2 cellular contexts compared by ENCODE assay signal in the genomic region with DNA sequence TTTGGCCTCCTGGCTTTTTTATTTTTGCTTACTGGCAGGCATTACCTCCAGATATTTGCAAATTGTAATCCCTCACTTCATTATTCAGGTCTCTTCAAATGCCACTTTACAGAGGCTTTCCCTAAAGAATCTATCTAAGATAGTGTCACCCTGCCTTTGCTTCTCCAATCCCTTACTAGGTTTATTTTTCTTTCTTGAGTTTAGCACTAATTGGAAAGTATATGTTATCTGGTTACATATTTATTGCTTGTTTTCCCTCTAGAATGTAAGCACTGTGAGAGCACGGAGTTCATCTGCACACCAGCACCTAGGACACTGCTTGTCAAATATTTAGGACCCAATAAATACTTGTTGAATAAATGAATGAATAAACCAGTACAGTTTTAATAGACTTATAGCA.
TF ChIP-seq lines count a peak whose summit lies in the region.

No MANE protein-coding gene starts in this region.

TF ChIP-seq in SK-N-SH, 30 proteins besides CTCF, POLR2A, EP300 and RAD21:
- TF ChIP-seq, protein P1, sequence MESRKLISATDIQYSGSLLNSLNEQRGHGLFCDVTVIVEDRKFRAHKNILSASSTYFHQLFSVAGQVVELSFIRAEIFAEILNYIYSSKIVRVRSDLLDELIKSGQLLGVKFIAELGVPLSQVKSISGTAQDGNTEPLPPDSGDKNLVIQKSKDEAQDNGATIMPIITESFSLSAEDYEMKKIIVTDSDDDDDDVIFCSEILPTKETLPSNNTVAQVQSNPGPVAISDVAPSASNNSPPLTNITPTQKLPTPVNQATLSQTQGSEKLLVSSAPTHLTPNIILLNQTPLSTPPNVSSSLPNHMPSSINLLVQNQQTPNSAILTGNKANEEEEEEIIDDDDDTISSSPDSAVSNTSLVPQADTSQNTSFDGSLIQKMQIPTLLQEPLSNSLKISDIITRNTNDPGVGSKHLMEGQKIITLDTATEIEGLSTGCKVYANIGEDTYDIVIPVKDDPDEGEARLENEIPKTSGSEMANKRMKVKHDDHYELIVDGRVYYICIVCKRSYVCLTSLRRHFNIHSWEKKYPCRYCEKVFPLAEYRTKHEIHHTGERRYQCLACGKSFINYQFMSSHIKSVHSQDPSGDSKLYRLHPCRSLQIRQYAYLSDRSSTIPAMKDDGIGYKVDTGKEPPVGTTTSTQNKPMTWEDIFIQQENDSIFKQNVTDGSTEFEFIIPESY (IDR thresholded peaks at IDR 0.05; ENCODE audit: borderline replicate concordance, low read depth) = no peak
- no peak for TF ChIP-seq TAF1 (IDR thresholded peaks at IDR 0.05; ENCODE audit: borderline replicate concordance, low read depth, low read length)
- TF ChIP-seq ELF1 (IDR thresholded peaks at IDR 0.05) = no peak
- no peak for TF ChIP-seq GABPA (IDR thresholded peaks at IDR 0.05; ENCODE audit: low read depth)
- no peak for TF ChIP-seq POLR2AphosphoS5 (IDR thresholded peaks at IDR 0.05; ENCODE audit: low read depth, low read length)
- TF ChIP-seq FOSL2 (IDR thresholded peaks at IDR 0.05; ENCODE audit: borderline replicate concordance, low read depth) = no peak
- TF ChIP-seq, protein P2, sequence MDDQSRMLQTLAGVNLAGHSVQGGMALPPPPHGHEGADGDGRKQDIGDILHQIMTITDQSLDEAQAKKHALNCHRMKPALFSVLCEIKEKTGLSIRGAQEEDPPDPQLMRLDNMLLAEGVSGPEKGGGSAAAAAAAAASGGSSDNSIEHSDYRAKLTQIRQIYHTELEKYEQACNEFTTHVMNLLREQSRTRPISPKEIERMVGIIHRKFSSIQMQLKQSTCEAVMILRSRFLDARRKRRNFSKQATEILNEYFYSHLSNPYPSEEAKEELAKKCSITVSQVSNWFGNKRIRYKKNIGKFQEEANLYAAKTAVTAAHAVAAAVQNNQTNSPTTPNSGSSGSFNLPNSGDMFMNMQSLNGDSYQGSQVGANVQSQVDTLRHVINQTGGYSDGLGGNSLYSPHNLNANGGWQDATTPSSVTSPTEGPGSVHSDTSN (IDR thresholded peaks at IDR 0.05) = no peak
- no peak for TF ChIP-seq JUND (IDR thresholded peaks at IDR 0.05)
- TF ChIP-seq, protein P3, sequence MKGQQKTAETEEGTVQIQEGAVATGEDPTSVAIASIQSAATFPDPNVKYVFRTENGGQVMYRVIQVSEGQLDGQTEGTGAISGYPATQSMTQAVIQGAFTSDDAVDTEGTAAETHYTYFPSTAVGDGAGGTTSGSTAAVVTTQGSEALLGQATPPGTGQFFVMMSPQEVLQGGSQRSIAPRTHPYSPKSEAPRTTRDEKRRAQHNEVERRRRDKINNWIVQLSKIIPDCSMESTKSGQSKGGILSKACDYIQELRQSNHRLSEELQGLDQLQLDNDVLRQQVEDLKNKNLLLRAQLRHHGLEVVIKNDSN (IDR thresholded peaks at IDR 0.05; ENCODE audit: borderline replicate concordance, low read depth) = no peak
- no peak for TF ChIP-seq SMC3 (IDR thresholded peaks at IDR 0.05; ENCODE audit: low read depth, low read length)
- TF ChIP-seq NFIC (IDR thresholded peaks at IDR 0.05; ENCODE audit: borderline replicate concordance) = no peak
- no peak for TF ChIP-seq RXRA (IDR thresholded peaks at IDR 0.05; ENCODE audit: borderline replicate concordance, low read depth)
- TF ChIP-seq, protein P4, sequence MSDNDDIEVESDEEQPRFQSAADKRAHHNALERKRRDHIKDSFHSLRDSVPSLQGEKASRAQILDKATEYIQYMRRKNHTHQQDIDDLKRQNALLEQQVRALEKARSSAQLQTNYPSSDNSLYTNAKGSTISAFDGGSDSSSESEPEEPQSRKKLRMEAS (IDR thresholded peaks at IDR 0.05; ENCODE audit: low read depth) = no peak
- TF ChIP-seq, protein P5, sequence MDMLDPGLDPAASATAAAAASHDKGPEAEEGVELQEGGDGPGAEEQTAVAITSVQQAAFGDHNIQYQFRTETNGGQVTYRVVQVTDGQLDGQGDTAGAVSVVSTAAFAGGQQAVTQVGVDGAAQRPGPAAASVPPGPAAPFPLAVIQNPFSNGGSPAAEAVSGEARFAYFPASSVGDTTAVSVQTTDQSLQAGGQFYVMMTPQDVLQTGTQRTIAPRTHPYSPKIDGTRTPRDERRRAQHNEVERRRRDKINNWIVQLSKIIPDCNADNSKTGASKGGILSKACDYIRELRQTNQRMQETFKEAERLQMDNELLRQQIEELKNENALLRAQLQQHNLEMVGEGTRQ (IDR thresholded peaks at IDR 0.05; ENCODE audit: borderline replicate concordance, low read depth, low read length) = no peak
- TF ChIP-seq SIN3A (IDR thresholded peaks at IDR 0.05; ENCODE audit: borderline replicate concordance, low read depth, low read length) = no peak
- TF ChIP-seq FOXM1 (IDR thresholded peaks at IDR 0.05; ENCODE audit: low read depth) = no peak
- TF ChIP-seq, protein P6, sequence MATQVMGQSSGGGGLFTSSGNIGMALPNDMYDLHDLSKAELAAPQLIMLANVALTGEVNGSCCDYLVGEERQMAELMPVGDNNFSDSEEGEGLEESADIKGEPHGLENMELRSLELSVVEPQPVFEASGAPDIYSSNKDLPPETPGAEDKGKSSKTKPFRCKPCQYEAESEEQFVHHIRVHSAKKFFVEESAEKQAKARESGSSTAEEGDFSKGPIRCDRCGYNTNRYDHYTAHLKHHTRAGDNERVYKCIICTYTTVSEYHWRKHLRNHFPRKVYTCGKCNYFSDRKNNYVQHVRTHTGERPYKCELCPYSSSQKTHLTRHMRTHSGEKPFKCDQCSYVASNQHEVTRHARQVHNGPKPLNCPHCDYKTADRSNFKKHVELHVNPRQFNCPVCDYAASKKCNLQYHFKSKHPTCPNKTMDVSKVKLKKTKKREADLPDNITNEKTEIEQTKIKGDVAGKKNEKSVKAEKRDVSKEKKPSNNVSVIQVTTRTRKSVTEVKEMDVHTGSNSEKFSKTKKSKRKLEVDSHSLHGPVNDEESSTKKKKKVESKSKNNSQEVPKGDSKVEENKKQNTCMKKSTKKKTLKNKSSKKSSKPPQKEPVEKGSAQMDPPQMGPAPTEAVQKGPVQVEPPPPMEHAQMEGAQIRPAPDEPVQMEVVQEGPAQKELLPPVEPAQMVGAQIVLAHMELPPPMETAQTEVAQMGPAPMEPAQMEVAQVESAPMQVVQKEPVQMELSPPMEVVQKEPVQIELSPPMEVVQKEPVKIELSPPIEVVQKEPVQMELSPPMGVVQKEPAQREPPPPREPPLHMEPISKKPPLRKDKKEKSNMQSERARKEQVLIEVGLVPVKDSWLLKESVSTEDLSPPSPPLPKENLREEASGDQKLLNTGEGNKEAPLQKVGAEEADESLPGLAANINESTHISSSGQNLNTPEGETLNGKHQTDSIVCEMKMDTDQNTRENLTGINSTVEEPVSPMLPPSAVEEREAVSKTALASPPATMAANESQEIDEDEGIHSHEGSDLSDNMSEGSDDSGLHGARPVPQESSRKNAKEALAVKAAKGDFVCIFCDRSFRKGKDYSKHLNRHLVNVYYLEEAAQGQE (IDR thresholded peaks at IDR 0.05; ENCODE audit: low read depth, low read length) = no peak
- TF ChIP-seq TCF12 (IDR thresholded peaks at IDR 0.05) = no peak

TF ChIP-seq in SK-N-SH treated with all-trans-retinoic acid at 6 μM for 48 hours, 23 proteins besides CTCF, POLR2A, EP300 and RAD21:
- TF ChIP-seq PPARA (CRISPR knock-in tag; IDR thresholded peaks at IDR 0.05; ENCODE audit: borderline replicate concordance) = no peak
- TF ChIP-seq ZNF565 (CRISPR knock-in tag; conservative IDR thresholded peaks at IDR 0.05; ENCODE audit: low read depth) = no peak
- TF ChIP-seq TOX (CRISPR knock-in tag; IDR thresholded peaks at IDR 0.05; ENCODE audit: borderline replicate concordance) = no peak
- no peak for TF ChIP-seq TCF4 (CRISPR knock-in tag; IDR thresholded peaks at IDR 0.05; ENCODE audit: borderline replicate concordance)
- TF ChIP-seq, protein P7, sequence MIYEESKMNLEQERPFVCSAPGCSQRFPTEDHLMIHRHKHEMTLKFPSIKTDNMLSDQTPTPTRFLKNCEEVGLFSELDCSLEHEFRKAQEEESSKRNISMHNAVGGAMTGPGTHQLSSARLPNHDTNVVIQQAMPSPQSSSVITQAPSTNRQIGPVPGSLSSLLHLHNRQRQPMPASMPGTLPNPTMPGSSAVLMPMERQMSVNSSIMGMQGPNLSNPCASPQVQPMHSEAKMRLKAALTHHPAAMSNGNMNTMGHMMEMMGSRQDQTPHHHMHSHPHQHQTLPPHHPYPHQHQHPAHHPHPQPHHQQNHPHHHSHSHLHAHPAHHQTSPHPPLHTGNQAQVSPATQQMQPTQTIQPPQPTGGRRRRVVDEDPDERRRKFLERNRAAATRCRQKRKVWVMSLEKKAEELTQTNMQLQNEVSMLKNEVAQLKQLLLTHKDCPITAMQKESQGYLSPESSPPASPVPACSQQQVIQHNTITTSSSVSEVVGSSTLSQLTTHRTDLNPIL (CRISPR knock-in tag; IDR thresholded peaks at IDR 0.05; ENCODE audit: low read depth) = no peak
- no peak for TF ChIP-seq SNAI2 (CRISPR knock-in tag; IDR thresholded peaks at IDR 0.05)
- no peak for TF ChIP-seq ZNF70 (CRISPR knock-in tag; IDR thresholded peaks at IDR 0.05)
- TF ChIP-seq ZFP3 (CRISPR knock-in tag; IDR thresholded peaks at IDR 0.05) = no peak
